ENCODE assay signal across 1 cellular context in the genomic region with DNA sequence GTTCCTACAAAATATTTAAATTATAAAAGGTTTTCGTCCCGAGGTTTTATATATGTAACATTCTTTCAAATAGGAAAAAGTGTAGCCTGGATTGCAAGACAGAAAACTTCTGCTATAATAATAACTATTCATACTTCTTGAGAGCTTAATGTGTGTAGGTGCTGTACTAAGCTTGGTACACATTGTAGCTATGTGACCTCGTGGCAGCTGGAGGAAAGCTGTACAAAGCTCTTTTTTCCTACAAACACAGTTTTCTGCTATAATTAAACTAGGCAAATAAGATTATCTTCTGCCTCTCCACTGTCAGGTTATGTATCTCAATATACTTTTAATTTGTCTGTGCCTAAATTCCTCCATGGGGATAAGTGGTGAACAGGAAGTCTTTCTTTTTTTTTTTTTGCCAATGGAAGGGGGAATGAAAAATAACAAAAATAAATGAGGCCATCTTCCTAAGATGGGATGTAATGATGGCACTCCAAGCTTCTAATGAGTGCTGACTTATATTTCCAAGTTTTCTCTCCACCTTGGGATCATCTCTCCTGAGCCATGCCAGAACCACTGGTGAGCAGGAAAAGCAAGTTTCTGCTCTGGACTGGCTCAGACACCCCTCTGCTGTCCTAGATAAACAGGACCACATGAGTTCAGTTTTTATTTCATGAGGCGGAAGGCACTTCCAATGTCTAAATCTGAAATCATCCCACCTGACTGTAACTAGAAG.
TF ChIP-seq lines count a peak whose summit lies in the region.

No MANE protein-coding gene starts in this region.

TF ChIP-seq in SK-N-SH treated with all-trans-retinoic acid at 6 μM for 48 hours, 23 proteins besides CTCF, POLR2A, EP300 and RAD21 (continued from another document):
- TF ChIP-seq TSHZ2 (CRISPR knock-in tag; IDR thresholded peaks at IDR 0.05) (no peak), POU6F1 (CRISPR knock-in tag; IDR thresholded peaks at IDR 0.05; ENCODE audit: borderline replicate concordance, low read depth) (no peak), ARNTL (CRISPR knock-in tag; IDR thresholded peaks at IDR 0.05; ENCODE audit: borderline replicate concordance, low read depth) (no peak), ISL1 (CRISPR knock-in tag; IDR thresholded peaks at IDR 0.05) (no peak), BACH2 (CRISPR knock-in tag; IDR thresholded peaks at IDR 0.05; ENCODE audit: borderline replicate concordance) (no peak)
